ENCODE assay signal across 11 cellular contexts in genomic region chr17:28407130-28407973, GRCh38. TPM values are rescaled to one million over a fixed set of nuclear protein-coding genes. Genes with fewer than 3 reads are reported as not detected.
DNase-seq lines count a peak whose midpoint lies in the region; TF ChIP-seq lines count a peak whose summit lies in the region.
"Had no signal": no experiment of that assay in that cellular context is flagged by ENCODE, and none has a peak within 500 bp of the region (broad histone marks: within the 10 kb centered on the region; RNA-seq: fewer than 3 reads in every experiment).

No MANE protein-coding gene starts in this region.

- peaks cover 4% of the 10 kb centered on the region for H3K27me3 Mint-ChIP-seq in activated naive CD8-positive, alpha-beta T cell
- no peaks in the 10 kb centered on the region for H3K27me3 Mint-ChIP-seq in activated naive CD8-positive, alpha-beta T cell treated with anti-CD3 and anti-CD28 coated beads for 36 hours
- peaks cover 15% of the 10 kb centered on the region for H3K27me3 Mint-ChIP-seq in endodermal cell (ENCODE audit: insufficient read depth)
- peaks cover 12% of the 10 kb centered on the region for H3K27me3 Mint-ChIP-seq in type B pancreatic cell
- H3K27me3 Mint-ChIP-seq: IgD-negative memory B cell had no signal

- no peak for DNase-seq in activated naive CD8-positive, alpha-beta T cell treated with anti-CD3 and anti-CD28 coated beads for 36 hours
- peak; percentile 45 for DNase-seq in NCI-H510A (lab: John Stamatoyannopoulos, UW)
- peak; percentile 89 for DNase-seq in endodermal cell
- no peak for DNase-seq in type B pancreatic cell (ENCODE audit: extremely low spot score, unreplicated experiment)
- DNase-seq in NCI-H2029 (lab: John Stamatoyannopoulos, UW): no peak
- DNase-seq in stimulated activated CD4-positive, alpha-beta T cell treated with anti-CD3 and anti-CD28 coated beads, Interleukin-15, amount 100 ng/mL, for 24 hours: no peak
- DNase-seq in left ventricle myocardium inferior: no peak
- DNase-seq: stomach had no signal

- no peaks in the 10 kb centered on the region for H3K9me3 Mint-ChIP-seq in activated naive CD8-positive, alpha-beta T cell (ENCODE audit: low read depth)
- no peaks in the 10 kb centered on the region for H3K9me3 Mint-ChIP-seq in activated naive CD8-positive, alpha-beta T cell treated with anti-CD3 and anti-CD28 coated beads for 36 hours
- H3K9me3 Mint-ChIP-seq in endodermal cell (no peaks in the 10 kb centered on the region), type B pancreatic cell (no peaks in the 10 kb centered on the region)
- H3K9me3 Mint-ChIP-seq: IgD-negative memory B cell; T-helper 2 cell treated with Interferon-gamma antibody and Interleukin-4, amounts not matched to agents 5 μg/mL and 100 μg/mL, for 36 hours had no signal

- H3K4me1 ChIP-seq in endodermal cell (ENCODE audit: control insufficient read depth, insufficient read depth, low read length) (peaks cover 13% of the 10 kb centered on the region), left ventricle myocardium inferior (peaks cover 23% of the 10 kb centered on the region)

- intact Hi-C loops in left ventricle myocardium inferior (cut with micrococcal nuclease): no loop called here

- H3K36me3 ChIP-seq in endodermal cell (ENCODE audit: control insufficient read depth, insufficient read depth, low read length) (no peaks in the 10 kb centered on the region), left ventricle myocardium inferior (peaks cover under 1% of the 10 kb centered on the region)

- H3K27me3 ChIP-seq in endodermal cell (ENCODE audit: control insufficient read depth, insufficient read depth, low read length, poor library complexity, severe bottlenecking): no peaks in the 10 kb centered on the region
- peaks cover 40% of the 10 kb centered on the region for H3K27me3 ChIP-seq in left ventricle myocardium inferior (ENCODE audit: low read depth)
- H3K27me3 ChIP-seq: stomach had no signal

- peaks cover 7% of the 10 kb centered on the region for H3K4me1 Mint-ChIP-seq in activated naive CD8-positive, alpha-beta T cell (ENCODE audit: low read depth)
- H3K4me1 Mint-ChIP-seq in activated naive CD8-positive, alpha-beta T cell treated with anti-CD3 and anti-CD28 coated beads for 36 hours: peaks cover 11% of the 10 kb centered on the region
- peaks cover 48% of the 10 kb centered on the region for H3K4me1 Mint-ChIP-seq in endodermal cell
- peaks cover 23% of the 10 kb centered on the region for H3K4me1 Mint-ChIP-seq in type B pancreatic cell (ENCODE audit: unreplicated experiment)

- 56 to 100% methylated on average over 1 to 5 of the region's 5 CpGs for WGBS in endodermal cell (ENCODE audit: insufficient coverage in 1 of 2, insufficient read length in 1 of 2), 2 experiments

- H3K4me3 ChIP-seq in endodermal cell (ENCODE audit: low read length): no peak overlapping the region
- no peak overlapping the region for H3K4me3 ChIP-seq in left ventricle myocardium inferior

- TF ChIP-seq CTCF in endodermal cell (conservative IDR thresholded peaks at IDR 0.05): peak; percentile 52
- peak; percentile 13 for TF ChIP-seq CTCF in type B pancreatic cell (conservative IDR thresholded peaks at IDR 0.05)
- TF ChIP-seq CTCF in left ventricle myocardium inferior (IDR thresholded peaks at IDR 0.05; ENCODE audit: borderline replicate concordance): no peak

- H3K4me3 Mint-ChIP-seq in activated naive CD8-positive, alpha-beta T cell: peak overlapping the region; percentile 54
- H3K4me3 Mint-ChIP-seq in activated naive CD8-positive, alpha-beta T cell treated with anti-CD3 and anti-CD28 coated beads for 36 hours: no peak overlapping the region
- H3K4me3 Mint-ChIP-seq in endodermal cell: no peak overlapping the region
- peak overlapping the region; percentile 90 for H3K4me3 Mint-ChIP-seq in type B pancreatic cell

- H3K9me3 ChIP-seq in endodermal cell (ENCODE audit: control insufficient read depth, low read length): no peaks in the 10 kb centered on the region
- no peaks in the 10 kb centered on the region for H3K9me3 ChIP-seq in left ventricle myocardium inferior (replicated peaks)
- H3K9me3 ChIP-seq: stomach had no signal

- H3K9ac ChIP-seq in endodermal cell (ENCODE audit: extremely low read depth, low read length, poor library complexity, severe bottlenecking): no peak overlapping the region

- H3K27ac ChIP-seq in endodermal cell (ENCODE audit: low read depth, low read length): no peak overlapping the region
- H3K27ac ChIP-seq in left ventricle myocardium inferior (replicated peaks): no peak overlapping the region
- H3K27ac ChIP-seq: stomach had no signal

- H3K36me3 Mint-ChIP-seq in activated naive CD8-positive, alpha-beta T cell: no peaks in the 10 kb centered on the region
- no peaks in the 10 kb centered on the region for H3K36me3 Mint-ChIP-seq in activated naive CD8-positive, alpha-beta T cell treated with anti-CD3 and anti-CD28 coated beads for 36 hours
- H3K36me3 Mint-ChIP-seq in endodermal cell (ENCODE audit: low read depth): no peaks in the 10 kb centered on the region
- H3K36me3 Mint-ChIP-seq in type B pancreatic cell: peaks cover 5% of the 10 kb centered on the region
- H3K36me3 Mint-ChIP-seq: IgD-negative memory B cell had no signal

- no peak overlapping the region for H3K27ac Mint-ChIP-seq in activated naive CD8-positive, alpha-beta T cell
- H3K27ac Mint-ChIP-seq in activated naive CD8-positive, alpha-beta T cell treated with anti-CD3 and anti-CD28 coated beads for 36 hours: no peak overlapping the region
- H3K27ac Mint-ChIP-seq in endodermal cell (no peak overlapping the region), type B pancreatic cell (peak overlapping the region; percentile 79)
- H3K27ac Mint-ChIP-seq: IgD-negative memory B cell; T-helper 2 cell treated with Interferon-gamma antibody and Interleukin-4, amounts not matched to agents 5 μg/mL and 100 μg/mL, for 36 hours had no signal

RNA-seq across cellular contexts. Expression of gene SLC46A1, which starts 1.3 kb away (rescaled TPM):
- 1 to 10 TPM; 5.2 to 6.1 TPM for total RNA-seq in activated naive CD8-positive, alpha-beta T cell treated with anti-CD3 and anti-CD28 coated beads for 36 hours
- 10 to 100 TPM in 1 of 2 donors, 1 to 10 TPM in 1; 6.9 to 10.9 TPM for total RNA-seq in endodermal cell
- polyA plus RNA-seq in endodermal cell (2013, experiment 1 of 2): 4.0 TPM
- polyA plus RNA-seq in endodermal cell (2013, experiment 2 of 2): 5.7 TPM
- 21.9 and 29.6 TPM in 2 replicates for total RNA-seq in type B pancreatic cell (ENCODE audit: low replicate concordance)
- 6.0 TPM for total RNA-seq in left ventricle myocardium inferior

RNA-seq across cellular contexts. Expression of gene SARM1, which starts 35.9 kb away (rescaled TPM):
- 10 to 100 TPM; 25.7 to 29.0 TPM for total RNA-seq in activated naive CD8-positive, alpha-beta T cell treated with anti-CD3 and anti-CD28 coated beads for 36 hours
- total RNA-seq in endodermal cell: 1 to 10 TPM; 1.3 to 2.0 TPM
- 11.5 TPM for polyA plus RNA-seq in endodermal cell (2013, experiment 1 of 2)
- polyA plus RNA-seq in endodermal cell (2013, experiment 2 of 2): 11.0 TPM
- total RNA-seq in type B pancreatic cell (ENCODE audit: low replicate concordance): 13.4 and 29.6 TPM in 2 replicates
- 5.1 TPM for total RNA-seq in left ventricle myocardium inferior

RNA-seq across cellular contexts. Expression of gene VTN, which starts 37.2 kb away (rescaled TPM):
- total RNA-seq in activated naive CD8-positive, alpha-beta T cell treated with anti-CD3 and anti-CD28 coated beads for 36 hours: under 1 TPM; 0.22 to 0.35 TPM
- total RNA-seq in endodermal cell (1 to 10 TPM; 2.5 to 6.7 TPM), type B pancreatic cell (ENCODE audit: low replicate concordance) (20.3 and 54.1 TPM in 2 replicates), left ventricle myocardium inferior (40.4 TPM)
- 5.6 TPM for polyA plus RNA-seq in endodermal cell (2013, experiment 1 of 2)
- polyA plus RNA-seq in endodermal cell (2013, experiment 2 of 2): 4.4 TPM
- polyA plus RNA-seq: IgD-negative memory B cell had no signal

RNA-seq across cellular contexts. Expression of gene SEBOX, which starts 42.4 kb away (rescaled TPM):
- not detected for total RNA-seq in activated naive CD8-positive, alpha-beta T cell treated with anti-CD3 and anti-CD28 coated beads for 36 hours
- total RNA-seq in endodermal cell (not detected), type B pancreatic cell (ENCODE audit: low replicate concordance) (not detected in 2 replicates), left ventricle myocardium inferior (not detected)
- not detected for polyA plus RNA-seq in endodermal cell (2013, experiment 1 of 2)
- polyA plus RNA-seq in endodermal cell (2013, experiment 2 of 2): not detected
- total RNA-seq: stomach had no signal
- polyA plus RNA-seq: IgD-negative memory B cell, stomach had no signal

RNA-seq across cellular contexts. Expression of gene POLDIP2, which starts 50.0 kb away (rescaled TPM):
- total RNA-seq in activated naive CD8-positive, alpha-beta T cell treated with anti-CD3 and anti-CD28 coated beads for 36 hours: 100 to 1,000 TPM; 125 to 126 TPM
- total RNA-seq in endodermal cell: 10 to 100 TPM; 69.0 to 72.1 TPM
- polyA plus RNA-seq in endodermal cell (2013, experiment 1 of 2): 56.7 TPM
- 51.2 TPM for polyA plus RNA-seq in endodermal cell (2013, experiment 2 of 2)
- 79.3 and 90.8 TPM in 2 replicates for total RNA-seq in type B pancreatic cell (ENCODE audit: low replicate concordance)
- 154 TPM for total RNA-seq in left ventricle myocardium inferior

Comparison
In these comparisons a context has a peak if more than half of its experiments do, and no peak if none do; other contexts are left out.
1. H3K4me3 Mint-ChIP-seq: peak in activated naive CD8-positive, alpha-beta T cell (single experiment) and type B pancreatic cell (single experiment); none in activated naive CD8-positive, alpha-beta T cell treated with anti-CD3 and anti-CD28 coated beads for 36 hours (single experiment) and endodermal cell (single experiment).
2. DNase-seq: peak in NCI-H510A (single experiment) and endodermal cell (single experiment); none in activated naive CD8-positive, alpha-beta T cell treated with anti-CD3 and anti-CD28 coated beads for 36 hours (single experiment), type B pancreatic cell (single experiment), NCI-H2029 (single experiment), stimulated activated CD4-positive, alpha-beta T cell treated with anti-CD3 and anti-CD28 coated beads, Interleukin-15, amount 100 ng/mL, for 24 hours (single experiment) and left ventricle myocardium inferior (single experiment).